Comparison of ENCODE assay signal across 27 cellular contexts in the genomic region with DNA sequence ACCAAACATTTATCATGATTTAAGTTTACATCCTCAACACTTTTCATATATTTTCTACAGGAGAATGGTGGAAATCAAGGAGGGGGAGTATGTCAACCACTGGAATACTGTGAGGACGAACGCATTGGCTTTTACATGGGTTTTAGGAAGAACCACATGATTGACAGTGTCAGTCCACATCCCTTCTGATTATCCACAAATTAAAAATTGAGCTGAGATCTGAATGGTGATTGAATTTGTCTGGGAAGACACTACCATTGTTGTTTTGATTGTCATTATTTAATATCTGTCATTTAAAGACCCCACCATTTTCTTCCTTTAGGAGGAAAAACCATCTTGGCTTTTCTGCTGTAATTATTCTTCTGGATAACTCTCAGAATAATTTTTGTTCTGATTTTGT. TPM values are rescaled to one million over a fixed set of nuclear protein-coding genes. Genes with fewer than 3 reads are reported as not detected.
A peak's percentile ranks its signal among the peaks of the same experiment; 100 is the strongest.
DNase-seq lines count a peak whose midpoint lies in the region; ATAC-seq and TF ChIP-seq lines count a peak whose summit lies in the region.
"Had no signal": no experiment of that assay in that cellular context is flagged by ENCODE, and none has a peak within 500 bp of the region (broad histone marks: within the 10 kb centered on the region; RNA-seq: fewer than 3 reads in every experiment).

No MANE protein-coding gene starts in this region.

- no peaks in the 10 kb centered on the region for H3K27me3 Mint-ChIP-seq in T-helper 2 cell treated with Interferon-gamma antibody and Interleukin-4, amounts not matched to agents 5 μg/mL and 100 μg/mL, for 36 hours (ENCODE audit: low read depth)
- H3K27me3 Mint-ChIP-seq in CD4-positive, alpha-beta T cell = no peaks in the 10 kb centered on the region
- H3K27me3 Mint-ChIP-seq in activated CD4-positive, alpha-beta memory T cell treated with anti-CD3 and anti-CD28 coated beads, Interleukin-2, amount 10 ng/mL, durations not matched to agents 7 days and 5 days = peaks cover 1% of the 10 kb centered on the region
- peaks cover 2% of the 10 kb centered on the region for H3K27me3 Mint-ChIP-seq in dendritic cell treated with granulocyte-macrophage colony-stimulating factor and Interleukin-4, amounts not matched to agents 40 ng/mL and 50 ng/mL, for 4 days

- no peak for ATAC-seq in CD4-positive, alpha-beta T cell (ENCODE audit: poor library complexity)
- ATAC-seq in GM21447 (IDR thresholded peaks at IDR 0.05; ENCODE audit: unreplicated experiment) = no peak
- ATAC-seq: heart left ventricle, left cardiac atrium had no signal

- H3K9me3 ChIP-seq in CD4-positive, alpha-beta T cell (ENCODE audit: control insufficient read depth, low read length) = no peaks in the 10 kb centered on the region
- H3K9me3 ChIP-seq in uterus = no peaks in the 10 kb centered on the region
- H3K9me3 ChIP-seq: adrenal gland, heart left ventricle, Peyer's patch, tibial nerve had no signal

- no peaks in the 10 kb centered on the region for H3K27me3 ChIP-seq in CD4-positive, alpha-beta T cell (ENCODE audit: control insufficient read depth, insufficient read depth, low read length)
- H3K27me3 ChIP-seq in uterus = no peaks in the 10 kb centered on the region
- H3K27me3 ChIP-seq: heart left ventricle, Peyer's patch, tibial nerve had no signal

- peak overlapping the region; percentile 73 for H3K4me3 Mint-ChIP-seq in T-helper 2 cell treated with Interferon-gamma antibody and Interleukin-4, amounts not matched to agents 5 μg/mL and 100 μg/mL, for 36 hours
- peak overlapping the region; percentile 35 for H3K4me3 Mint-ChIP-seq in CD4-positive, alpha-beta T cell
- H3K4me3 Mint-ChIP-seq in activated CD4-positive, alpha-beta memory T cell treated with anti-CD3 and anti-CD28 coated beads, Interleukin-2, amount 10 ng/mL, durations not matched to agents 7 days and 5 days = peak overlapping the region; percentile 72
- no peak overlapping the region for H3K4me3 Mint-ChIP-seq in dendritic cell treated with granulocyte-macrophage colony-stimulating factor and Interleukin-4, amounts not matched to agents 40 ng/mL and 50 ng/mL, for 4 days
- H3K4me3 Mint-ChIP-seq: brain had no signal

- DNase-seq in T-helper 2 cell treated with Interferon-gamma antibody and Interleukin-4, amounts not matched to agents 5 μg/mL and 100 μg/mL, for 36 hours (ENCODE audit: low spot score) = no peak
- DNase-seq in T-helper 2 cell = no peak
- DNase-seq in CD4-positive, alpha-beta T cell = no peak
- no peak for DNase-seq in activated CD4-positive, alpha-beta memory T cell treated with anti-CD3 and anti-CD28 coated beads, Interleukin-2, amount 10 ng/mL, durations not matched to agents 7 days and 5 days
- no peak for DNase-seq in HCEC 1CT
- no peak for DNase-seq in uterus
- DNase-seq: 8988T; activated CD4-positive, alpha-beta T cell treated with anti-CD3 and anti-CD28 coated beads for 1 hour; adrenal gland; erythroblast; foreskin fibroblast; GDM1; GOT3; heart left ventricle; Karpas-422; left cardiac atrium; mammary epithelial cell; NCI-H146; NCI-H510A treated with DMSO at 0.1 percent for 48 hours; NK-92 treated with Interleukin-12 subunit alpha and Interleukin-12 subunit beta, amount 100 ng/mL, for 24 hours; Peyer's patch; SIG-M5; stimulated activated CD4-positive, alpha-beta T cell treated with anti-CD3 and anti-CD28 coated beads, Interleukin-15, amount 100 ng/mL, for 24 hours had no signal

- POLR2A ChIA-PET in CD4-positive, alpha-beta T cell (lab: Charles Lee) = interaction anchor here (1.0 to 7.3 kb wide), 5 partner anchors 23 to 65 kb away, joined by 3 to 253 read pairs (median 18); a partner anchor contains a TSS
- POLR2A ChIA-PET in activated CD4-positive, alpha-beta memory T cell treated with anti-CD3 and anti-CD28 coated beads, Interleukin-2, amount 10 ng/mL, durations not matched to agents 7 days and 5 days (lab: Charles Lee) = interaction anchor here (0.9 to 8.8 kb wide), 9 partner anchors 19 to 148 kb away, joined by 3 to 812 read pairs (median 11); a partner anchor contains a TSS

- no peak for TF ChIP-seq POLR2A in uterus (IDR thresholded peaks at IDR 0.05)

- H3K4me1 ChIP-seq in uterus = no peaks in the 10 kb centered on the region
- H3K4me1 ChIP-seq: adrenal gland had no signal

- peaks cover 56% of the 10 kb centered on the region for H3K4me1 Mint-ChIP-seq in T-helper 2 cell treated with Interferon-gamma antibody and Interleukin-4, amounts not matched to agents 5 μg/mL and 100 μg/mL, for 36 hours (ENCODE audit: low read depth)
- peaks cover 58% of the 10 kb centered on the region for H3K4me1 Mint-ChIP-seq in CD4-positive, alpha-beta T cell (ENCODE audit: low read depth)
- H3K4me1 Mint-ChIP-seq in activated CD4-positive, alpha-beta memory T cell treated with anti-CD3 and anti-CD28 coated beads, Interleukin-2, amount 10 ng/mL, durations not matched to agents 7 days and 5 days = peaks cover 59% of the 10 kb centered on the region
- H3K4me1 Mint-ChIP-seq in dendritic cell treated with granulocyte-macrophage colony-stimulating factor and Interleukin-4, amounts not matched to agents 40 ng/mL and 50 ng/mL, for 4 days (ENCODE audit: low read depth) = peaks cover 42% of the 10 kb centered on the region

- H3K27ac ChIP-seq in CD4-positive, alpha-beta T cell (ENCODE audit: low read depth, low read length) = no peak overlapping the region
- H3K27ac ChIP-seq in uterus = no peak overlapping the region
- H3K27ac ChIP-seq: adrenal gland, tibial nerve had no signal

- peaks cover 3% of the 10 kb centered on the region for H3K9me3 Mint-ChIP-seq in T-helper 2 cell treated with Interferon-gamma antibody and Interleukin-4, amounts not matched to agents 5 μg/mL and 100 μg/mL, for 36 hours
- no peaks in the 10 kb centered on the region for H3K9me3 Mint-ChIP-seq in CD4-positive, alpha-beta T cell
- H3K9me3 Mint-ChIP-seq in activated CD4-positive, alpha-beta memory T cell treated with anti-CD3 and anti-CD28 coated beads, Interleukin-2, amount 10 ng/mL, durations not matched to agents 7 days and 5 days = peaks cover 4% of the 10 kb centered on the region
- peaks cover 1% of the 10 kb centered on the region for H3K9me3 Mint-ChIP-seq in dendritic cell treated with granulocyte-macrophage colony-stimulating factor and Interleukin-4, amounts not matched to agents 40 ng/mL and 50 ng/mL, for 4 days

- H3K4me3 ChIP-seq in uterus = no peak overlapping the region
- H3K4me3 ChIP-seq: adrenal gland, heart left ventricle, Peyer's patch, tibial nerve had no signal

- CTCF ChIA-PET in CD4-positive, alpha-beta T cell (lab: Charles Lee) = interaction anchor here (10.4 kb wide), 1 partner anchor 42 kb away, joined by 185 read pairs; no protein-coding TSS in a partner anchor
- CTCF ChIA-PET in activated CD4-positive, alpha-beta memory T cell treated with anti-CD3 and anti-CD28 coated beads, Interleukin-2, amount 10 ng/mL, durations not matched to agents 7 days and 5 days (lab: Charles Lee) = interaction anchor here (0.6 to 8.7 kb wide), 3 partner anchors 42 to 207 kb away, joined by 3 to 587 read pairs (median 77); a partner anchor contains a TSS

- H3K36me3 Mint-ChIP-seq in T-helper 2 cell treated with Interferon-gamma antibody and Interleukin-4, amounts not matched to agents 5 μg/mL and 100 μg/mL, for 36 hours (ENCODE audit: low read depth) = peaks cover 1% of the 10 kb centered on the region
- no peaks in the 10 kb centered on the region for H3K36me3 Mint-ChIP-seq in CD4-positive, alpha-beta T cell (ENCODE audit: low read depth)
- H3K36me3 Mint-ChIP-seq in activated CD4-positive, alpha-beta memory T cell treated with anti-CD3 and anti-CD28 coated beads, Interleukin-2, amount 10 ng/mL, durations not matched to agents 7 days and 5 days (ENCODE audit: low read depth) = peaks cover 12% of the 10 kb centered on the region
- no peaks in the 10 kb centered on the region for H3K36me3 Mint-ChIP-seq in dendritic cell treated with granulocyte-macrophage colony-stimulating factor and Interleukin-4, amounts not matched to agents 40 ng/mL and 50 ng/mL, for 4 days (ENCODE audit: low read depth)
- H3K36me3 Mint-ChIP-seq: brain had no signal

- H3K36me3 ChIP-seq in uterus = no peaks in the 10 kb centered on the region
- H3K36me3 ChIP-seq: adrenal gland, heart left ventricle, Peyer's patch, tibial nerve had no signal

- intact Hi-C loops in CD4-positive, alpha-beta T cell (cut with DNase I, micrococcal nuclease) = no loop called here
- intact Hi-C loops in dendritic cell treated with granulocyte-macrophage colony-stimulating factor and Interleukin-4, amounts not matched to agents 40 ng/mL and 50 ng/mL, for 4 days (cut with micrococcal nuclease) = loop anchor here (2.0 kb wide), 1 partner anchor 45 kb away; no protein-coding TSS in a partner anchor
- intact Hi-C loops in uterus (cut with DNase I; ENCODE audit: low total_unique reads) = no loop called here

- H3K27ac Mint-ChIP-seq in T-helper 2 cell treated with Interferon-gamma antibody and Interleukin-4, amounts not matched to agents 5 μg/mL and 100 μg/mL, for 36 hours = peak overlapping the region; percentile 85
- peak overlapping the region; percentile 38 for H3K27ac Mint-ChIP-seq in CD4-positive, alpha-beta T cell
- peak overlapping the region; percentile 92 for H3K27ac Mint-ChIP-seq in activated CD4-positive, alpha-beta memory T cell treated with anti-CD3 and anti-CD28 coated beads, Interleukin-2, amount 10 ng/mL, durations not matched to agents 7 days and 5 days
- peak overlapping the region; percentile 76 for H3K27ac Mint-ChIP-seq in dendritic cell treated with granulocyte-macrophage colony-stimulating factor and Interleukin-4, amounts not matched to agents 40 ng/mL and 50 ng/mL, for 4 days
- H3K27ac Mint-ChIP-seq: brain had no signal

- TF ChIP-seq CTCF in CD4-positive, alpha-beta T cell (IDR thresholded peaks at IDR 0.05) = no peak
- no peak for TF ChIP-seq CTCF in uterus (IDR thresholded peaks at IDR 0.05)

RNA-seq across cellular contexts. Expression of a gene that starts 31.3 kb away (rescaled TPM):
- under 1 TPM in 1 of 2 experiments, not detected in 1; 0.44 TPM for total RNA-seq in CD4-positive, alpha-beta T cell
- under 1 TPM; 0.38 to 0.48 TPM for total RNA-seq in activated CD4-positive, alpha-beta memory T cell treated with anti-CD3 and anti-CD28 coated beads, Interleukin-2, amount 10 ng/mL, durations not matched to agents 7 days and 5 days
- 1 to 10 TPM in 1 of 4 donors, under 1 TPM in 1, not detected in 2; 0.35 to 1.5 TPM for total RNA-seq in uterus
- total RNA-seq: mammary epithelial cell, Peyer's patch had no signal

RNA-seq across cellular contexts. Expression of a gene that starts 35.2 kb away (rescaled TPM):
- 100 to 1,000 TPM; 631 to 659 TPM for total RNA-seq in CD4-positive, alpha-beta T cell
- 100 to 1,000 TPM; 196 to 197 TPM for total RNA-seq in activated CD4-positive, alpha-beta memory T cell treated with anti-CD3 and anti-CD28 coated beads, Interleukin-2, amount 10 ng/mL, durations not matched to agents 7 days and 5 days
- total RNA-seq in uterus = 10 to 100 TPM in 1 of 4 donors, 1 to 10 TPM in 2, under 1 TPM in 1; 0.88 to 10.2 (median 2.9) TPM
- total RNA-seq: mammary epithelial cell had no signal

Comparison
In these comparisons a context has a peak if more than half of its experiments do, and no peak if none do; other contexts are left out.
1. H3K27ac Mint-ChIP-seq: peak in every context shown above with its lines; median percentile 92 in activated CD4-positive, alpha-beta memory T cell treated with anti-CD3 and anti-CD28 coated beads, Interleukin-2, amount 10 ng/mL, durations not matched to agents 7 days and 5 days; 85 in T-helper 2 cell treated with Interferon-gamma antibody and Interleukin-4, amounts not matched to agents 5 μg/mL and 100 μg/mL, for 36 hours; 76 in dendritic cell treated with granulocyte-macrophage colony-stimulating factor and Interleukin-4, amounts not matched to agents 40 ng/mL and 50 ng/mL, for 4 days; 38 in CD4-positive, alpha-beta T cell.
2. RNA of a gene that starts 35.2 kb away (total RNA-seq): 631 to 659 TPM in CD4-positive, alpha-beta T cell and 196 to 197 TPM in activated CD4-positive, alpha-beta memory T cell treated with anti-CD3 and anti-CD28 coated beads, Interleukin-2, amount 10 ng/mL, durations not matched to agents 7 days and 5 days; 0.88 to 10.2 TPM in uterus; every median in the first group is over 10 times any median in the second.